30 cellular contexts compared by ENCODE assay signal in genomic region chrX:74408310-74408709, GRCh38.
DNase-seq lines count a peak whose midpoint lies in the region; ATAC-seq and TF ChIP-seq lines count a peak whose summit lies in the region.
"Had no signal": no experiment of that assay in that cellular context is flagged by ENCODE, and none has a peak within 500 bp of the region (broad histone marks: within the 10 kb centered on the region; RNA-seq: fewer than 3 reads in every experiment).

No MANE protein-coding gene starts in this region.

- H3K27me3 ChIP-seq in OCI-LY3 (ENCODE audit: low read depth, low read length): no peaks in the 10 kb centered on the region
- H3K27me3 ChIP-seq: SJSA1 had no signal

- H3K9ac ChIP-seq in OCI-LY3 (ENCODE audit: low read length): no peak overlapping the region
- H3K9ac ChIP-seq: BLaER1, KMS-11 had no signal

- H2AFZ ChIP-seq in OCI-LY3 (ENCODE audit: low read depth, low read length): no peak overlapping the region

- no peak for TF ChIP-seq CTCF in OCI-LY3 (IDR thresholded peaks at IDR 0.05; ENCODE audit: low read depth, low read length)

- DNase-seq in epidermal melanocyte (ENCODE audit: insufficient read length, low spot score): no peak
- no peak for DNase-seq in GF-D8 (lab: John Stamatoyannopoulos, UW)
- no peak for DNase-seq in pons (ENCODE audit: low spot score)
- DNase-seq: activated B cell treated with CpG ODN at 0.5 μM for 24 hours; activated CD8-positive, alpha-beta memory T cell treated with anti-CD3 and anti-CD28 coated beads, Interleukin-2, amount 10 ng/mL, durations not matched to agents 7 days and 5 days; activated naive CD4-positive, alpha-beta T cell treated with anti-CD3 and anti-CD28 coated beads, Interleukin-2, amount 50 U/mL, for 16 hours; amniotic stem cell; H9; left ventricle myocardium superior; MM.1S; naive thymus-derived CD4-positive, alpha-beta T cell; NCI-H1417; NCI-H2081; NCI-H774; nucleus accumbens; psoas muscle; RPMI8226; stimulated activated CD4-positive, alpha-beta T cell treated with anti-CD3 and anti-CD28 coated beads, Interleukin-15, amount 100 ng/mL, for 24 hours; stimulated activated naive CD4-positive, alpha-beta T cell treated with Interleukin-2 at 50 U/mL for 16 hours; T-cell had no signal

- ATAC-seq in GM18519 (IDR thresholded peaks at IDR 0.05; ENCODE audit: low FRiP score, unreplicated experiment): peak; percentile 65
- ATAC-seq in GM21447 (IDR thresholded peaks at IDR 0.05; ENCODE audit: unreplicated experiment): peak; percentile 81
- ATAC-seq in HG02938 (IDR thresholded peaks at IDR 0.05; ENCODE audit: unreplicated experiment): peak; percentile 52
- ATAC-seq in GM21737 (IDR thresholded peaks at IDR 0.05; ENCODE audit: unreplicated experiment): no peak
- ATAC-seq: activated CD8-positive, alpha-beta memory T cell treated with anti-CD3 and anti-CD28 coated beads, Interleukin-2, amount 10 ng/mL, durations not matched to agents 7 days and 5 days; left ventricle myocardium superior; naive thymus-derived CD4-positive, alpha-beta T cell; psoas muscle; T-cell had no signal

- H4K20me1 ChIP-seq in OCI-LY3 (ENCODE audit: insufficient read depth, low read length): no peaks in the 10 kb centered on the region
- H4K20me1 ChIP-seq: BLaER1 had no signal

- peak overlapping the region; percentile 51 for H3K4me2 ChIP-seq in OCI-LY3 (ENCODE audit: low read length)
- H3K4me2 ChIP-seq: BLaER1, KMS-11 had no signal

- peaks cover 15% of the 10 kb centered on the region for H3K4me1 ChIP-seq in OCI-LY3 (ENCODE audit: low read length)
- H3K4me1 ChIP-seq: BLaER1, psoas muscle, SJSA1 had no signal

- no peaks in the 10 kb centered on the region for H3K9me3 ChIP-seq in OCI-LY3 (ENCODE audit: insufficient read depth, low read length)
- H3K9me3 ChIP-seq: psoas muscle, SJSA1 had no signal

- no peaks in the 10 kb centered on the region for H3K36me3 ChIP-seq in OCI-LY3 (replicated peaks; ENCODE audit: low read depth, low read length)
- H3K36me3 ChIP-seq: BLaER1, SJSA1 had no signal

- no peak overlapping the region for H3K4me3 ChIP-seq in OCI-LY3 (ENCODE audit: low read length)
- H3K4me3 ChIP-seq: BLaER1, psoas muscle, SJSA1 had no signal

- peak overlapping the region; percentile 33; the same call in 1 of the 2 replicates for H3K27ac ChIP-seq in OCI-LY3 (ENCODE audit: low read length)
- H3K27ac ChIP-seq: BLaER1, epithelial cell of prostate, HL-60, KMS-11, psoas muscle, SJSA1 had no signal

- no peaks in the 10 kb centered on the region for H3K79me2 ChIP-seq in OCI-LY3 (ENCODE audit: low read length)
